ENCODE assay signal across 26 cellular contexts in the genomic region with DNA sequence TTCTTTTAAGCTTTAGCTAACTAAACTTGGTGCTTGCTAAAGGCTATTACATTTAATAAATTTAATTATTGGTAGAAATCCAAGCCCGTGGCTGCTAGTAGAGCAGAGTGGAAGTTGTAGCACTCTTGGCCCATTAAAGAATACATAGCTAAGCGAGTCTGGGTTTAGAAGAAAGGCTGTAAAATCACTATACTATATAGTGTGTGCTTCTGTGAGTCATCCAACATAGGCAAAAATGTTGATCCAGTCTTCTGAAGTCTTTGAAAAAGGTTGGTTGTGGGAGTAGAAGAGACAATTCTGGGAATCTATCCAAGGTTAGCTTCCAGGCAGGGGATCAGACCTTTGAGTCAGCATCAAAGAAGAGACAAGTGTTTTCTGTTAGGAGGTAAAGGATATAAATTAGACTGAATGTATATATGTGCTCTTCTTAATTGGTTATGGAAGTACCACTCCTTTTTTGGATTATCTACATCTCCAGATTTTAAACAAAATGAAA.
DNase-seq lines count a peak whose midpoint lies in the region; ATAC-seq and TF ChIP-seq lines count a peak whose summit lies in the region.
"Had no signal": no experiment of that assay in that cellular context is flagged by ENCODE, and none has a peak within 500 bp of the region (broad histone marks: within the 10 kb centered on the region; RNA-seq: fewer than 3 reads in every experiment).

No MANE protein-coding gene starts in this region.

- no peaks in the 10 kb centered on the region for H3K79me2 ChIP-seq in smooth muscle cell (ENCODE audit: low read depth)

- peaks cover 8% of the 10 kb centered on the region for H3K9me3 ChIP-seq in smooth muscle cell (replicated peaks; ENCODE audit: low read depth)
- H3K9me3 ChIP-seq: MG63 had no signal

- no peak overlapping the region for H3K4me3 Mint-ChIP-seq in activated naive CD4-positive, alpha-beta T cell treated with anti-CD3 and anti-CD28 coated beads, Interleukin-2, amount 10 ng/mL, durations not matched to agents 7 days and 5 days
- H3K4me3 Mint-ChIP-seq: B cell; CD8-positive, alpha-beta T cell; GM23338 had no signal

- no peaks in the 10 kb centered on the region for H4K20me1 ChIP-seq in smooth muscle cell (ENCODE audit: low read depth)

- peaks cover 8% of the 10 kb centered on the region for H3K9me3 Mint-ChIP-seq in activated naive CD4-positive, alpha-beta T cell treated with anti-CD3 and anti-CD28 coated beads, Interleukin-2, amount 10 ng/mL, durations not matched to agents 7 days and 5 days
- H3K9me3 Mint-ChIP-seq: GM23338 had no signal

- no peaks in the 10 kb centered on the region for H3F3A ChIP-seq in smooth muscle cell (ENCODE audit: low read depth)

- no peaks in the 10 kb centered on the region for H3K36me3 Mint-ChIP-seq in activated naive CD4-positive, alpha-beta T cell treated with anti-CD3 and anti-CD28 coated beads, Interleukin-2, amount 10 ng/mL, durations not matched to agents 7 days and 5 days
- H3K36me3 Mint-ChIP-seq: CD8-positive, alpha-beta T cell had no signal

- CTCF ChIA-PET in activated naive CD4-positive, alpha-beta T cell treated with anti-CD3 and anti-CD28 coated beads, Interleukin-2, amount 10 ng/mL, durations not matched to agents 7 days and 5 days (lab: Charles Lee) = no interaction called here

- H3K9ac ChIP-seq in smooth muscle cell (ENCODE audit: low read depth) = no peak overlapping the region

- no peak for TF ChIP-seq CTCF in astrocyte of the spinal cord (IDR thresholded peaks at IDR 0.05; ENCODE audit: low read depth, low read length)
- TF ChIP-seq CTCF in smooth muscle cell (IDR thresholded peaks at IDR 0.05; ENCODE audit: borderline replicate concordance, insufficient read depth, poor library complexity, severe bottlenecking) = no peak

- no peaks in the 10 kb centered on the region for H3K4me1 ChIP-seq in smooth muscle cell (ENCODE audit: low read depth)
- H3K4me1 ChIP-seq: SJSA1 had no signal

- peak overlapping the region; percentile 1 for H2AFZ ChIP-seq in smooth muscle cell (ENCODE audit: low read depth)
- H2AFZ ChIP-seq: GM23338, PC-9 had no signal

- no peak overlapping the region for H3K27ac Mint-ChIP-seq in activated naive CD4-positive, alpha-beta T cell treated with anti-CD3 and anti-CD28 coated beads, Interleukin-2, amount 10 ng/mL, durations not matched to agents 7 days and 5 days
- H3K27ac Mint-ChIP-seq: B cell; CD8-positive, alpha-beta T cell had no signal

- H3K36me3 ChIP-seq in smooth muscle cell (ENCODE audit: low read depth) = peaks cover 3% of the 10 kb centered on the region
- H3K36me3 ChIP-seq: MG63, SJSA1 had no signal

- 47% methylated on average over 2 of the region's 2 CpGs for WGBS in smooth muscle cell (ENCODE audit: low lambda C conversion rate)

- DNase-seq in H4 (ENCODE audit: low spot score) = peak; percentile 49
- peak; percentile 89 for DNase-seq in HT1080 (ENCODE audit: low read depth)
- peak; percentile 1 for DNase-seq in astrocyte of the spinal cord (ENCODE audit: low read depth, low spot score)
- DNase-seq in smooth muscle cell (lab: John Stamatoyannopoulos, UW; ENCODE audit: unreplicated experiment) = no peak
- DNase-seq in Kasumi-1 (lab: John Stamatoyannopoulos, UW) = no peak
- no peak for DNase-seq in activated naive CD4-positive, alpha-beta T cell treated with anti-CD3 and anti-CD28 coated beads, Interleukin-2, amount 10 ng/mL, durations not matched to agents 7 days and 5 days
- DNase-seq: CD8-positive, alpha-beta T cell; DMS 273 treated with DMSO at 0.1 percent for 48 hours; DND-41; HCEC 1CT; MG63; NCI-H1105 treated with DMSO at 0.1 percent for 48 hours; NCI-H146; NCI-H1930; NCI-H2107; NCI-H524 treated with DMSO at 0.1 percent for 48 hours; NCI-H82; NK-92 treated with Interleukin-12 subunit alpha and Interleukin-12 subunit beta, amount 100 ng/mL, for 24 hours; PC-9; Right ventricle myocardium superior had no signal

- H3K27me3 ChIP-seq in smooth muscle cell (ENCODE audit: low read depth) = no peaks in the 10 kb centered on the region
- H3K27me3 ChIP-seq: MG63, SJSA1 had no signal

- in situ Hi-C loops in astrocyte of the spinal cord (cut with HindIII; ENCODE audit: low sequenced_read_pairs) = no loop called here

- H3K27me3 Mint-ChIP-seq in activated naive CD4-positive, alpha-beta T cell treated with anti-CD3 and anti-CD28 coated beads, Interleukin-2, amount 10 ng/mL, durations not matched to agents 7 days and 5 days = no peaks in the 10 kb centered on the region
- H3K27me3 Mint-ChIP-seq: B cell had no signal

- peak overlapping the region; percentile 40 for H3K4me2 ChIP-seq in smooth muscle cell
- H3K4me2 ChIP-seq: GM23338, PC-9 had no signal

- H3K4me1 Mint-ChIP-seq in activated naive CD4-positive, alpha-beta T cell treated with anti-CD3 and anti-CD28 coated beads, Interleukin-2, amount 10 ng/mL, durations not matched to agents 7 days and 5 days = no peaks in the 10 kb centered on the region
- H3K4me1 Mint-ChIP-seq: B cell, GM23338 had no signal

- ATAC-seq in GM18519 (IDR thresholded peaks at IDR 0.05; ENCODE audit: low FRiP score, unreplicated experiment) = no peak
- ATAC-seq: CD8-positive, alpha-beta T cell; GM23338; K562 had no signal

- H3K4me3 ChIP-seq in astrocyte of the spinal cord (ENCODE audit: low read depth, low read length) (no peak overlapping the region), smooth muscle cell (no peak overlapping the region)
- H3K4me3 ChIP-seq: GM23338, K562, MG63, PC-9, SJSA1 had no signal

- peak overlapping the region; percentile 37 for H3K27ac ChIP-seq in smooth muscle cell (ENCODE audit: low read depth)
- H3K27ac ChIP-seq: C4-2B, PC-9, SJSA1 had no signal

Comparison
In these comparisons a context has a peak if more than half of its experiments do, and no peak if none do; other contexts are left out.
1. DNase-seq: peak in H4 (single experiment), HT1080 (single experiment) and astrocyte of the spinal cord (single experiment); none in smooth muscle cell (single experiment), Kasumi-1 (0 of 2) and activated naive CD4-positive, alpha-beta T cell treated with anti-CD3 and anti-CD28 coated beads, Interleukin-2, amount 10 ng/mL, durations not matched to agents 7 days and 5 days (single experiment).